Comparison of ENCODE assay signal across 13 cellular contexts in genomic region chr5:119357815-119358559, GRCh38. TPM values are rescaled to one million over a fixed set of nuclear protein-coding genes. Genes with fewer than 3 reads are reported as not detected.
DNase-seq lines count a peak whose midpoint lies in the region; ATAC-seq and TF ChIP-seq lines count a peak whose summit lies in the region.
"Had no signal": no experiment of that assay in that cellular context is flagged by ENCODE, and none has a peak within 500 bp of the region (broad histone marks: within the 10 kb centered on the region; RNA-seq: fewer than 3 reads in every experiment).

No MANE protein-coding gene starts in this region.

- H3K9me2 ChIP-seq in PC-9 (ENCODE audit: insufficient read depth), result no peaks in the 10 kb centered on the region

- H3K27me3 Mint-ChIP-seq in activated CD8-positive, alpha-beta memory T cell treated with anti-CD3 and anti-CD28 coated beads, Interleukin-2, amount 10 ng/mL, durations not matched to agents 7 days and 5 days, result no peaks in the 10 kb centered on the region

- no peak overlapping the region for H3K27ac ChIP-seq in PC-9
- peak overlapping the region in 3 of 4 donors; percentile 81 to 84 (median 84) for H3K27ac ChIP-seq in gastroesophageal sphincter
- no peak overlapping the region for H3K27ac ChIP-seq in stomach smooth muscle (ENCODE audit: low read length)
- H3K27ac ChIP-seq: HL-60 had no signal

- ATAC-seq in activated CD8-positive, alpha-beta memory T cell treated with anti-CD3 and anti-CD28 coated beads, Interleukin-2, amount 10 ng/mL, durations not matched to agents 7 days and 5 days, result no peak
- ATAC-seq in gastroesophageal sphincter, result no peak
- ATAC-seq in esophagus mucosa, result no peak
- no peak for ATAC-seq in GM21360 (IDR thresholded peaks at IDR 0.05; ENCODE audit: unreplicated experiment)

- CTCF ChIA-PET in activated CD8-positive, alpha-beta memory T cell treated with anti-CD3 and anti-CD28 coated beads, Interleukin-2, amount 10 ng/mL, durations not matched to agents 7 days and 5 days (lab: Charles Lee), result interaction anchor here (0.7 to 12.6 kb wide), 10 partner anchors 9 to 370 kb away, joined by 3 to 160 read pairs (median 6); partner anchors contain the start of gene DTWD2
- CTCF ChIA-PET in PC-9 (lab: Charles Lee), result interaction anchor here (3.5 kb wide), 1 partner anchor 54 kb away, joined by 10 read pairs; no protein-coding TSS in a partner anchor

- TF ChIP-seq EP300 in gastroesophageal sphincter (IDR thresholded peaks at IDR 0.05), result no peak

- intact Hi-C loops in PC-9 (cut with micrococcal nuclease; ENCODE audit: unreplicated experiment), result loop anchor here (2.0 to 5.0 kb wide), 3 partner anchors 35 to 56 kb away; no protein-coding TSS in a partner anchor

- H3K9me3 ChIP-seq in PC-9 (ENCODE audit: insufficient read depth, low read depth), result no peaks in the 10 kb centered on the region
- H3K9me3 ChIP-seq in gastroesophageal sphincter, result no peaks in the 10 kb centered on the region
- no peaks in the 10 kb centered on the region for H3K9me3 ChIP-seq in stomach smooth muscle (ENCODE audit: control insufficient read depth in 2 of 2, low read length in 2 of 2)
- H3K9me3 ChIP-seq: prostate gland had no signal

- POLR2A ChIA-PET in PC-9 (lab: Charles Lee; ENCODE audit: unreplicated experiment), result interaction anchor here (0.6 kb wide), 1 partner anchor 68 kb away, joined by 4 read pairs; no protein-coding TSS in a partner anchor

- no peaks in the 10 kb centered on the region for H3K36me3 ChIP-seq in PC-9 (ENCODE audit: low read depth)
- H3K36me3 ChIP-seq in gastroesophageal sphincter, result no peaks in the 10 kb centered on the region
- H3K36me3 ChIP-seq in stomach smooth muscle (ENCODE audit: control insufficient read depth in 2 of 2, insufficient read depth in 2 of 2, low read length in 2 of 2), result no peaks in the 10 kb centered on the region
- H3K36me3 ChIP-seq: prostate gland had no signal

- H3K27ac Mint-ChIP-seq in activated CD8-positive, alpha-beta memory T cell treated with anti-CD3 and anti-CD28 coated beads, Interleukin-2, amount 10 ng/mL, durations not matched to agents 7 days and 5 days, result peak overlapping the region; percentile 90

- peaks cover 70% of the 10 kb centered on the region for H3K79me2 ChIP-seq in PC-9 (ENCODE audit: low read depth)

- H4K20me1 ChIP-seq in PC-9 (ENCODE audit: insufficient read depth), result no peaks in the 10 kb centered on the region

- DNase-seq in activated CD8-positive, alpha-beta memory T cell treated with anti-CD3 and anti-CD28 coated beads, Interleukin-2, amount 10 ng/mL, durations not matched to agents 7 days and 5 days, result no peak
- DNase-seq in activated CD8-positive, alpha-beta memory T cell treated with anti-CD3 and anti-CD28 coated beads, Interleukin-2, amount 50 U/mL, for 48 hours, result no peak
- DNase-seq in PC-9 (no peak), hippocampal formation (lab: John Stamatoyannopoulos, UW) (no peak)
- DNase-seq: ACHN, GDM1, NCI-H1417 had no signal

- peak overlapping the region in 1 of 2 donors; percentile 60 for H3K9ac ChIP-seq in stomach smooth muscle (ENCODE audit: low read length in 2 of 2)

- no peaks in the 10 kb centered on the region for H3K9me3 Mint-ChIP-seq in activated CD8-positive, alpha-beta memory T cell treated with anti-CD3 and anti-CD28 coated beads, Interleukin-2, amount 10 ng/mL, durations not matched to agents 7 days and 5 days (ENCODE audit: low read depth)

- no TSS peak for BruUV-seq in PC-9 (replicated peaks; lab: Mats Ljungman, UMichigan)

- 77 to 81% methylated on average over 4 to 6 of the region's 6 CpGs for WGBS in gastroesophageal sphincter (ENCODE audit: low coverage in 1 of 2), 2 donors

- H3K27me3 ChIP-seq in PC-9 (ENCODE audit: insufficient read depth, low read depth) (no peaks in the 10 kb centered on the region), gastroesophageal sphincter (no peaks in the 10 kb centered on the region), stomach smooth muscle (ENCODE audit: control insufficient read depth in 1 of 2, insufficient read depth in 2 of 2, low read length in 2 of 2) (no peaks in the 10 kb centered on the region)

- H3K4me1 Mint-ChIP-seq in activated CD8-positive, alpha-beta memory T cell treated with anti-CD3 and anti-CD28 coated beads, Interleukin-2, amount 10 ng/mL, durations not matched to agents 7 days and 5 days, result peaks cover 82% of the 10 kb centered on the region

- no peak for TF ChIP-seq POLR2A in gastroesophageal sphincter (IDR thresholded peaks at IDR 0.05)

- H3F3A ChIP-seq in PC-9 (ENCODE audit: insufficient read depth, low read depth), result peaks cover 22% of the 10 kb centered on the region; the same call in 1 of the 2 replicates

- H3K36me3 Mint-ChIP-seq in activated CD8-positive, alpha-beta memory T cell treated with anti-CD3 and anti-CD28 coated beads, Interleukin-2, amount 10 ng/mL, durations not matched to agents 7 days and 5 days, result peaks cover 28% of the 10 kb centered on the region

- peak overlapping the region; percentile 99 for H3K4me2 ChIP-seq in PC-9

- peak overlapping the region; percentile 96; the same call in 1 of the 2 replicates for H3K4me3 ChIP-seq in PC-9
- peak overlapping the region; percentile 57 to 97 for H3K4me3 ChIP-seq in gastroesophageal sphincter
- peak overlapping the region; percentile 89 to 91 for H3K4me3 ChIP-seq in stomach smooth muscle (ENCODE audit: low read length in 2 of 2)

- peak overlapping the region; percentile 91 for H3K4me3 Mint-ChIP-seq in activated CD8-positive, alpha-beta memory T cell treated with anti-CD3 and anti-CD28 coated beads, Interleukin-2, amount 10 ng/mL, durations not matched to agents 7 days and 5 days

- TF ChIP-seq CTCF in PC-9 (conservative IDR thresholded peaks at IDR 0.05) (no peak), gastroesophageal sphincter (IDR thresholded peaks at IDR 0.05) (no peak)

- H2AFZ ChIP-seq in PC-9, result no peak overlapping the region

- H3K4me1 ChIP-seq in PC-9 (replicated peaks; ENCODE audit: insufficient read depth) (peaks cover 76% of the 10 kb centered on the region), gastroesophageal sphincter (peaks cover 0 to 78% (median 9%) of the 10 kb centered on the region in 3 donors), stomach smooth muscle (ENCODE audit: control insufficient read depth, insufficient read depth, low read length) (peaks cover 26% of the 10 kb centered on the region)
- H3K4me1 ChIP-seq: prostate gland had no signal

RNA-seq across cellular contexts. Expression of gene TNFAIP8, which starts 2.2 kb away (rescaled TPM):
- total RNA-seq in activated CD8-positive, alpha-beta memory T cell treated with anti-CD3 and anti-CD28 coated beads, Interleukin-2, amount 10 ng/mL, durations not matched to agents 7 days and 5 days, result 100 to 1,000 TPM; 106 to 109 TPM
- 15.0 and 16.4 TPM in 2 replicates for total RNA-seq in PC-9 (2021)
- 10 to 100 TPM; 25.4 to 76.7 (median 31.6) TPM for total RNA-seq in gastroesophageal sphincter
- total RNA-seq in esophagus mucosa, result 15.3 TPM

Comparison
In these comparisons a context has a peak if more than half of its experiments do, and no peak if none do; other contexts are left out.
1. H3K27ac ChIP-seq: peak in gastroesophageal sphincter (3 of 4); none in PC-9 (single experiment) and stomach smooth muscle (single experiment).
2. Peak in every context shown above with its lines, with median percentiles within 50 percentile points of each other: H3K4me3 ChIP-seq.